ENCODE assay signal across 11 cellular contexts in genomic region chr6:167832497-167833395, GRCh38. TPM values are rescaled to one million over a fixed set of nuclear protein-coding genes. Genes with fewer than 3 reads are reported as not detected.
DNase-seq lines count a peak whose midpoint lies in the region; ATAC-seq and TF ChIP-seq lines count a peak whose summit lies in the region.
"Had no signal": no experiment of that assay in that cellular context is flagged by ENCODE, and none has a peak within 500 bp of the region (broad histone marks: within the 10 kb centered on the region; RNA-seq: fewer than 3 reads in every experiment).

No MANE protein-coding gene starts in this region.

- no peak overlapping the region for H3K9ac ChIP-seq in neuronal stem cell (ENCODE audit: low read depth, low read length, poor library complexity)

- no peak overlapping the region for H3K4me3 ChIP-seq in choroid plexus epithelial cell (ENCODE audit: low read depth, low read length)
- no peak overlapping the region for H3K4me3 ChIP-seq in neuronal stem cell (ENCODE audit: low read length in 2 of 2)
- H3K4me3 ChIP-seq: SJSA1 had no signal

- no peak overlapping the region for H2AFZ ChIP-seq in neuronal stem cell (ENCODE audit: low read length)

- no peak overlapping the region for H2BK12ac ChIP-seq in neuronal stem cell (ENCODE audit: low read length)

- H4K91ac ChIP-seq in neuronal stem cell (ENCODE audit: low read depth, low read length, poor library complexity): no peak overlapping the region

- no peak overlapping the region for H3K27ac ChIP-seq in neuronal stem cell (replicated peaks; ENCODE audit: low read length)
- H3K27ac ChIP-seq: brain microvascular endothelial cell, SJSA1 had no signal

- H3K14ac ChIP-seq in neuronal stem cell (ENCODE audit: low read length): no peak overlapping the region

- H3K4ac ChIP-seq in neuronal stem cell (ENCODE audit: low read length): no peak overlapping the region

- no peak overlapping the region for H3K18ac ChIP-seq in neuronal stem cell (ENCODE audit: low read length)

- no peak overlapping the region for H3K4me2 ChIP-seq in neuronal stem cell (ENCODE audit: insufficient read depth, low read length, poor library complexity, severe bottlenecking)

- peaks cover 6 to 26% of the 10 kb centered on the region in 2 donors for H3K4me1 ChIP-seq in neuronal stem cell (ENCODE audit: control insufficient read depth in 2 of 2, insufficient read depth in 1 of 2, low read depth in 1 of 2, low read length in 2 of 2)

- peak; percentile 61 for ATAC-seq in activated CD8-positive, alpha-beta memory T cell treated with anti-CD3 and anti-CD28 coated beads, Interleukin-2, amount 10 ng/mL, durations not matched to agents 7 days and 5 days
- ATAC-seq in HG03432 (IDR thresholded peaks at IDR 0.05; ENCODE audit: unreplicated experiment): peak; percentile 52
- ATAC-seq in stimulated activated naive B cell treated with anti-CD40 and anti-IgM and Interleukin-4, amounts not matched to agents 10 μg/mL and 1 μg/mL and 100 μg/mL, for 72 hours (replicated peaks): peak; percentile 44 to 67

- H3K9me3 ChIP-seq in neuronal stem cell (replicated peaks in 1 of 2; ENCODE audit: control insufficient read depth in 2 of 2, insufficient read depth in 1 of 2, low read depth in 1 of 2, low read length in 2 of 2): no peaks in the 10 kb centered on the region
- H3K9me3 ChIP-seq: Caco-2, SJSA1 had no signal

- WGBS in neuronal stem cell (ENCODE audit: extremely low coverage in 2 of 2, insufficient read length in 2 of 2, insufficient replicate concordance in 1 of 2), 2 donors: no CpG with 5 or more reads among the region's 4 CpGs

- CTCF ChIA-PET in activated CD8-positive, alpha-beta memory T cell treated with anti-CD3 and anti-CD28 coated beads, Interleukin-2, amount 10 ng/mL, durations not matched to agents 7 days and 5 days (lab: Charles Lee): interaction anchor here (0.5 kb wide), 1 partner anchor 150 kb away, joined by 3 read pairs; no protein-coding TSS in a partner anchor

- no peak overlapping the region for H4K8ac ChIP-seq in neuronal stem cell (ENCODE audit: low read depth, low read length)

- peaks cover 52% of the 10 kb centered on the region for H3K27me3 Mint-ChIP-seq in activated CD8-positive, alpha-beta memory T cell treated with anti-CD3 and anti-CD28 coated beads, Interleukin-2, amount 10 ng/mL, durations not matched to agents 7 days and 5 days
- peaks cover 23 to 47% of the 10 kb centered on the region in 2 donors for H3K27me3 Mint-ChIP-seq in stimulated activated naive B cell treated with anti-CD40 and anti-IgM and Interleukin-4, amounts not matched to agents 10 μg/mL and 1 μg/mL and 100 μg/mL, for 72 hours

- no peaks in the 10 kb centered on the region for H3K79me1 ChIP-seq in neuronal stem cell (ENCODE audit: low read depth, low read length)

- TF ChIP-seq CTCF in choroid plexus epithelial cell (conservative IDR thresholded peaks at IDR 0.05; ENCODE audit: low read depth, low read length): no peak

- H3K9me3 Mint-ChIP-seq in activated CD8-positive, alpha-beta memory T cell treated with anti-CD3 and anti-CD28 coated beads, Interleukin-2, amount 10 ng/mL, durations not matched to agents 7 days and 5 days (ENCODE audit: low read depth): no peaks in the 10 kb centered on the region
- no peaks in the 10 kb centered on the region for H3K9me3 Mint-ChIP-seq in stimulated activated naive B cell treated with anti-CD40 and anti-IgM and Interleukin-4, amounts not matched to agents 10 μg/mL and 1 μg/mL and 100 μg/mL, for 72 hours

- H3K27me3 ChIP-seq in neuronal stem cell (ENCODE audit: control insufficient read depth in 3 of 3, insufficient read depth in 3 of 3, low read depth in 1 of 3, low read length in 3 of 3): no peaks in the 10 kb centered on the region
- H3K27me3 ChIP-seq: brain microvascular endothelial cell, SJSA1 had no signal

- peak overlapping the region; percentile 47 for H3K4me3 Mint-ChIP-seq in activated CD8-positive, alpha-beta memory T cell treated with anti-CD3 and anti-CD28 coated beads, Interleukin-2, amount 10 ng/mL, durations not matched to agents 7 days and 5 days
- H3K4me3 Mint-ChIP-seq in stimulated activated naive B cell treated with anti-CD40 and anti-IgM and Interleukin-4, amounts not matched to agents 10 μg/mL and 1 μg/mL and 100 μg/mL, for 72 hours: peak overlapping the region; percentile 50 to 66

- peaks cover 54% of the 10 kb centered on the region for H3K4me1 Mint-ChIP-seq in activated CD8-positive, alpha-beta memory T cell treated with anti-CD3 and anti-CD28 coated beads, Interleukin-2, amount 10 ng/mL, durations not matched to agents 7 days and 5 days
- H3K4me1 Mint-ChIP-seq in stimulated activated naive B cell treated with anti-CD40 and anti-IgM and Interleukin-4, amounts not matched to agents 10 μg/mL and 1 μg/mL and 100 μg/mL, for 72 hours: peaks cover 12 to 20% of the 10 kb centered on the region in 2 donors

- peaks cover 1% of the 10 kb centered on the region for H3K36me3 Mint-ChIP-seq in activated CD8-positive, alpha-beta memory T cell treated with anti-CD3 and anti-CD28 coated beads, Interleukin-2, amount 10 ng/mL, durations not matched to agents 7 days and 5 days
- no peaks in the 10 kb centered on the region for H3K36me3 Mint-ChIP-seq in stimulated activated naive B cell treated with anti-CD40 and anti-IgM and Interleukin-4, amounts not matched to agents 10 μg/mL and 1 μg/mL and 100 μg/mL, for 72 hours

- no peak overlapping the region for H3K23ac ChIP-seq in neuronal stem cell (ENCODE audit: low read depth, low read length, poor library complexity)

- no peak for DNase-seq in activated CD8-positive, alpha-beta memory T cell treated with anti-CD3 and anti-CD28 coated beads, Interleukin-2, amount 10 ng/mL, durations not matched to agents 7 days and 5 days
- DNase-seq in activated CD8-positive, alpha-beta memory T cell treated with anti-CD3 and anti-CD28 coated beads, Interleukin-2, amount 50 U/mL, for 4 hours: no peak
- DNase-seq in choroid plexus epithelial cell (ENCODE audit: low read depth): peak; percentile 49
- no peak for DNase-seq in stimulated activated naive B cell treated with anti-CD40 and anti-IgM and Interleukin-4, amounts not matched to agents 10 μg/mL and 1 μg/mL and 100 μg/mL, for 72 hours
- DNase-seq in neuronal stem cell (ENCODE audit: low spot score): no peak
- no peak for DNase-seq in stimulated activated CD4-positive, alpha-beta T cell treated with anti-CD3 and anti-CD28 coated beads, Interleukin-2, amount 100 ng/mL, for 24 hours
- no peak for DNase-seq in cerebellar nuclear complex (lab: John Stamatoyannopoulos, UW)
- DNase-seq: brain microvascular endothelial cell, Caco-2 had no signal

- peak overlapping the region; percentile 32 for H3K27ac Mint-ChIP-seq in activated CD8-positive, alpha-beta memory T cell treated with anti-CD3 and anti-CD28 coated beads, Interleukin-2, amount 10 ng/mL, durations not matched to agents 7 days and 5 days
- no peak overlapping the region for H3K27ac Mint-ChIP-seq in stimulated activated naive B cell treated with anti-CD40 and anti-IgM and Interleukin-4, amounts not matched to agents 10 μg/mL and 1 μg/mL and 100 μg/mL, for 72 hours

- no peaks in the 10 kb centered on the region for H3K36me3 ChIP-seq in neuronal stem cell (replicated peaks in 1 of 2; ENCODE audit: control insufficient read depth in 2 of 2, insufficient read depth in 2 of 2, low read length in 2 of 2)
- H3K36me3 ChIP-seq: brain microvascular endothelial cell, SJSA1 had no signal

- H2BK120ac ChIP-seq in neuronal stem cell (ENCODE audit: low read depth, low read length): no peak overlapping the region

- no peak overlapping the region for H2BK15ac ChIP-seq in neuronal stem cell (ENCODE audit: low read length)

- H2AK5ac ChIP-seq in neuronal stem cell (ENCODE audit: low read depth, low read length): no peak overlapping the region

- no peak overlapping the region for H2BK5ac ChIP-seq in neuronal stem cell (ENCODE audit: low read length)

RNA-seq across cellular contexts. Expression of gene AFDN, which starts 6.0 kb away (rescaled TPM):
- total RNA-seq in activated CD8-positive, alpha-beta memory T cell treated with anti-CD3 and anti-CD28 coated beads, Interleukin-2, amount 10 ng/mL, durations not matched to agents 7 days and 5 days: 10 to 100 TPM; 38.7 to 94.6 TPM
- 182 TPM for polyA plus RNA-seq in neuronal stem cell (2013, experiment 1 of 2)
- polyA plus RNA-seq in neuronal stem cell (2013, experiment 2 of 2): 190 TPM
